ENCODE assay signal across 8 cellular contexts in the genomic region with DNA sequence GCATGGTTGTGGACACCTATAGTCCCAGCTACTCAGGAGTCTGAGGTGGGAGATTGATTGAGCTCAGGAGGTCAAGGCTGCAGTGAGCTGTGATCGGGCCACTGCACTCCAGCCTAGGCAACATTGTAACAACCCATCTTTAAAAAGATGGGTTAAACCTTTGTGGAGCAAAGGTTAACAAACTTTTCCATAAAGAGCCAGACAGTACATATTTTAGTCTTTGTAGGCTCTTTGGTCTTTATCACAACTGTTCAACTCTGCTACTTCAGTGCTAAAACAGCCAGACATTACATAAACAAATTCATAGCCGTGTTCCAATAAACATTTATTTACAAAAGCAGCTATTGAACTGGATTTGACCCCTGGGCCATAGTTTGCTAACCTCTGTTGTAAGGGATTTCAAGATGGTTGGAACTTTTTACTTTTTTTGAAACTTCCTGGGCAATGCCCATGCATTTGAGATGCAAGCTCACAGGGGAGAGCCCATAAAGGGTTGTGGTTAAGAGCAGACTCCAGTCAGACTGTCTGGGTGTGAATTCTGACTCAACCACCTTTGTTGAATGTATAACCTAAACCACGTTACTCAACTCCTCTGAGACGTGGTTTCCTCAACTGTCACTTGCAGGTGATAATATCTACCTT. TPM values are rescaled to one million over a fixed set of nuclear protein-coding genes. Genes with fewer than 3 reads are reported as not detected.
A peak's percentile ranks its signal among the peaks of the same experiment; 100 is the strongest.
DNase-seq lines count a peak whose midpoint lies in the region; ATAC-seq and TF ChIP-seq lines count a peak whose summit lies in the region.

No MANE protein-coding gene starts in this region.

- H3K4me1 ChIP-seq in neutrophil (ENCODE audit: control insufficient read depth in 1 of 2, insufficient read depth in 1 of 2, low read depth in 1 of 2, low read length in 1 of 2), result peaks cover 58% of the 10 kb centered on the region in 2 experiments
- peaks cover 0 to 16% of the 10 kb centered on the region in 2 donors for H3K4me1 ChIP-seq in left lung

- TF ChIP-seq CTCF in neutrophil (IDR thresholded peaks at IDR 0.05) (no peak), left lung (IDR thresholded peaks at IDR 0.05) (no peak), mesothelial cell of epicardium (IDR thresholded peaks at IDR 0.05; ENCODE audit: unreplicated experiment) (no peak)

- H3K4me3 Mint-ChIP-seq in activated CD4-positive, alpha-beta T cell treated with anti-CD3 and anti-CD28 coated beads, Interleukin-2, amount 10 ng/mL, durations not matched to agents 7 days and 5 days, result no peak overlapping the region
- H3K4me3 Mint-ChIP-seq in mesothelial cell of epicardium, result no peak overlapping the region

- peak; percentile 37 for ATAC-seq in GM18508 (IDR thresholded peaks at IDR 0.05; ENCODE audit: insufficient read depth, unreplicated experiment)
- ATAC-seq in HG02852 (IDR thresholded peaks at IDR 0.05; ENCODE audit: unreplicated experiment), result peak; percentile 60
- no peak for ATAC-seq in Right ventricle myocardium inferior
- ATAC-seq in left lung, result no peak

- H3K9me3 ChIP-seq in neutrophil (no peaks in the 10 kb centered on the region), left lung (no peaks in the 10 kb centered on the region)

- peaks cover 15% of the 10 kb centered on the region for H3K4me1 Mint-ChIP-seq in activated CD4-positive, alpha-beta T cell treated with anti-CD3 and anti-CD28 coated beads, Interleukin-2, amount 10 ng/mL, durations not matched to agents 7 days and 5 days
- H3K4me1 Mint-ChIP-seq in mesothelial cell of epicardium, result peaks cover 3% of the 10 kb centered on the region

- H3K27ac ChIP-seq in neutrophil (peak overlapping the region; percentile 68), left lung (peak overlapping the region in 1 of 2 donors; percentile 13)

- H3K27me3 ChIP-seq in neutrophil (no peaks in the 10 kb centered on the region), left lung (no peaks in the 10 kb centered on the region)

- intact Hi-C loops in Right ventricle myocardium inferior (cut with DNase I) (no loop called here), left lung (cut with DNase I) (no loop called here)

- no peak overlapping the region for H3K4me3 ChIP-seq in neutrophil (ENCODE audit: low read depth in 1 of 2, low read length in 1 of 2)
- no peak overlapping the region for H3K4me3 ChIP-seq in left lung

- H3K27ac Mint-ChIP-seq in activated CD4-positive, alpha-beta T cell treated with anti-CD3 and anti-CD28 coated beads, Interleukin-2, amount 10 ng/mL, durations not matched to agents 7 days and 5 days, result no peak overlapping the region
- no peak overlapping the region for H3K27ac Mint-ChIP-seq in mesothelial cell of epicardium

- POLR2A ChIA-PET in activated CD4-positive, alpha-beta T cell treated with anti-CD3 and anti-CD28 coated beads, Interleukin-2, amount 10 ng/mL, durations not matched to agents 7 days and 5 days (lab: Charles Lee), result no interaction called here

- no peaks in the 10 kb centered on the region for H3K36me3 Mint-ChIP-seq in activated CD4-positive, alpha-beta T cell treated with anti-CD3 and anti-CD28 coated beads, Interleukin-2, amount 10 ng/mL, durations not matched to agents 7 days and 5 days (ENCODE audit: low read depth)
- H3K36me3 Mint-ChIP-seq in mesothelial cell of epicardium, result peaks cover 33% of the 10 kb centered on the region

- H3K36me3 ChIP-seq in neutrophil, result no peaks in the 10 kb centered on the region
- peaks cover 0 to 8% of the 10 kb centered on the region in 2 donors for H3K36me3 ChIP-seq in left lung

- CTCF ChIA-PET in activated CD4-positive, alpha-beta T cell treated with anti-CD3 and anti-CD28 coated beads, Interleukin-2, amount 10 ng/mL, durations not matched to agents 7 days and 5 days (lab: Charles Lee), result interaction anchor here (0.6 to 1.3 kb wide), 4 partner anchors 10 to 17 kb away, joined by 3 to 4 read pairs (median 3); no protein-coding TSS in a partner anchor

- H3K9me3 Mint-ChIP-seq in activated CD4-positive, alpha-beta T cell treated with anti-CD3 and anti-CD28 coated beads, Interleukin-2, amount 10 ng/mL, durations not matched to agents 7 days and 5 days, result no peaks in the 10 kb centered on the region
- H3K9me3 Mint-ChIP-seq in mesothelial cell of epicardium, result no peaks in the 10 kb centered on the region

- H3K27me3 Mint-ChIP-seq in activated CD4-positive, alpha-beta T cell treated with anti-CD3 and anti-CD28 coated beads, Interleukin-2, amount 10 ng/mL, durations not matched to agents 7 days and 5 days, result peaks cover 52% of the 10 kb centered on the region
- H3K27me3 Mint-ChIP-seq in mesothelial cell of epicardium (ENCODE audit: low read depth), result no peaks in the 10 kb centered on the region

- DNase-seq in activated CD4-positive, alpha-beta T cell treated with anti-CD3 and anti-CD28 coated beads, Interleukin-2, amount 10 ng/mL, durations not matched to agents 7 days and 5 days, result peak; percentile 56
- DNase-seq in NAMALWA (ENCODE audit: low spot score) (no peak), Right ventricle myocardium inferior (ENCODE audit: missing footprints) (no peak), left lung (no peak), mesothelial cell of epicardium (ENCODE audit: low spot score in 2 of 2, unreplicated experiment in 2 of 2) (no peak)

RNA-seq across cellular contexts. Expression of a gene that starts 10.8 kb away (rescaled TPM):
- not detected for total RNA-seq in activated CD4-positive, alpha-beta T cell treated with anti-CD3 and anti-CD28 coated beads, Interleukin-2, amount 10 ng/mL, durations not matched to agents 7 days and 5 days
- total RNA-seq in Right ventricle myocardium inferior, result not detected
- total RNA-seq in left lung, result 10 to 100 TPM in 1 of 2 donors, 1 to 10 TPM in 1; 5.5 to 23.7 TPM
- 34.6 to 36.6 TPM (median 35.7 TPM) in 3 replicates for total RNA-seq in mesothelial cell of epicardium

RNA-seq across cellular contexts. Expression of a gene that starts 32.8 kb away (rescaled TPM):
- not detected for total RNA-seq in activated CD4-positive, alpha-beta T cell treated with anti-CD3 and anti-CD28 coated beads, Interleukin-2, amount 10 ng/mL, durations not matched to agents 7 days and 5 days
- total RNA-seq in Right ventricle myocardium inferior, result not detected
- total RNA-seq in left lung, result under 1 TPM; 0.26 to 0.52 TPM
- 0.25 TPM in 1 of 3 replicates, not detected in the others for total RNA-seq in mesothelial cell of epicardium

Comparison
In these comparisons a context has a peak if more than half of its experiments do, and no peak if none do; other contexts are left out.
1. ATAC-seq: peak in GM18508 (single experiment) and HG02852 (single experiment); none in Right ventricle myocardium inferior (single experiment) and left lung (single experiment).